In the genomic region with DNA sequence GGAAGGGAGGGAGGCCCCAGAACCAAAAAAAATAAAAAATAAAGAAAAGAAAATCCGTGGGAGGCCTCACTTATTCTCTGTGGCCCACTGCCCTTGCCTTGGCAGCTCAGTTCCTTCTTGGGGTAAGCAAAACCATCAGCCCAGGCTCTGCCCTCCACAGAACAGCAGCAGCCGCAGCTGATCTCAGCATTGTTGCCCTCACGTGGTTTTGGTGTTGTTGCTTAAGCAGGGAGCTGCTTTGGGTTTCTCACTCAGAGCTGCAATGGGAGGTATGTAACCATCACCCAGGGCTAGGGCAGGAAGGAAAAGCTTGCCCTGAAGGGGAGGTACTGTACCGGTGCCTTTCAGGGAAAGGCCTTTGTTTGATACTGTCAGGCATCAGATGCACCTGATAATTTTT, we compare ENCODE assay signal across 18 cellular contexts.
DNase-seq lines count a peak whose midpoint lies in the region; ATAC-seq and TF ChIP-seq lines count a peak whose summit lies in the region.
"Had no signal": no experiment of that assay in that cellular context is flagged by ENCODE, and none has a peak within 500 bp of the region (broad histone marks: within the 10 kb centered on the region; RNA-seq: fewer than 3 reads in every experiment).

No MANE protein-coding gene starts in this region.

- TF ChIP-seq EP300 in ovary (IDR thresholded peaks at IDR 0.05) = no peak

- H3K27me3 ChIP-seq in heart right ventricle = no peaks in the 10 kb centered on the region
- H3K27me3 ChIP-seq in ovary = no peaks in the 10 kb centered on the region
- H3K27me3 ChIP-seq: BLaER1, esophagus squamous epithelium had no signal

- DNase-seq in Daoy (ENCODE audit: low read depth) (peak; percentile 29), SW480 (ENCODE audit: low spot score) (peak; percentile 78), heart right ventricle (peak in 1 of 2 donors; percentile 16), ovary (peak in 4 of 5 donors; percentile 7 to 44 (median 37)), DMS 273 treated with DMSO at 0.1 percent for 48 hours (lab: John Stamatoyannopoulos, UW) (no peak), middle frontal gyrus (ENCODE audit: extremely low spot score, low spot score) (no peak)
- DNase-seq in activated CD8-positive, alpha-beta memory T cell treated with anti-CD3 and anti-CD28 coated beads for 24 hours = no peak
- DNase-seq: activated CD8-positive, alpha-beta T cell treated with anti-CD3 and anti-CD28 coated beads, Interleukin-2, amount 10 ng/mL, durations not matched to agents 7 days and 5 days; activated naive CD4-positive, alpha-beta T cell treated with anti-CD3 and anti-CD28 coated beads for 36 hours; esophagus squamous epithelium; NCI-H2107; T-helper 9 cell had no signal

- TF ChIP-seq CTCF in heart right ventricle (IDR thresholded peaks at IDR 0.05) = no peak
- no peak for TF ChIP-seq CTCF in ovary (IDR thresholded peaks at IDR 0.05)

- no peak for TF ChIP-seq POLR2A in ovary (IDR thresholded peaks at IDR 0.05)

- H3K9me3 ChIP-seq in heart right ventricle (peaks cover 0 to 8% (median 0%) of the 10 kb centered on the region in 11 donors), ovary (no peaks in the 10 kb centered on the region)
- H3K9me3 ChIP-seq: BLaER1, esophagus squamous epithelium had no signal

- H3K27ac ChIP-seq in heart right ventricle (no peak overlapping the region), ovary (no peak overlapping the region)
- H3K27ac ChIP-seq: BLaER1, esophagus squamous epithelium had no signal

- ATAC-seq in heart right ventricle (peak in 6 of 8 donors; percentile 19 to 64 (median 60)), GM21529 (IDR thresholded peaks at IDR 0.05; ENCODE audit: unreplicated experiment) (no peak)
- ATAC-seq: activated CD8-positive, alpha-beta T cell treated with anti-CD3 and anti-CD28 coated beads, Interleukin-2, amount 10 ng/mL, durations not matched to agents 7 days and 5 days; K562; left colon; Panc1; stimulated activated memory B cell treated with anti-CD40 and anti-IgM and Interleukin-4, amounts not matched to agents 10 μg/mL and 1 μg/mL and 100 μg/mL, for 72 hours had no signal

- H3K4me3 ChIP-seq in heart right ventricle = no peak overlapping the region
- no peak overlapping the region for H3K4me3 ChIP-seq in ovary
- H3K4me3 ChIP-seq: BLaER1, esophagus squamous epithelium, K562 had no signal

- intact Hi-C loops in heart right ventricle (cut with DNase I) (no loop called here), ovary (cut with DNase I) (no loop called here)

- WGBS in heart right ventricle, 2 donors = 51 to 54% methylated on average over 4 of the region's 4 CpGs
- 5 to 17% (median 9%) methylated on average over 4 of the region's 4 CpGs for WGBS in ovary, 3 donors

- H3K36me3 ChIP-seq in heart right ventricle = no peaks in the 10 kb centered on the region
- no peaks in the 10 kb centered on the region for H3K36me3 ChIP-seq in ovary
- H3K36me3 ChIP-seq: esophagus squamous epithelium had no signal

- H3K4me1 ChIP-seq in heart right ventricle (peaks cover 0 to 13% (median 0%) of the 10 kb centered on the region in 9 donors), ovary (ENCODE audit: insufficient read depth) (peaks cover 4% of the 10 kb centered on the region)
- H3K4me1 ChIP-seq: BLaER1, esophagus squamous epithelium had no signal

Comparison
In these comparisons a context has a peak if more than half of its experiments do, and no peak if none do; other contexts are left out.
1. DNase-seq: peak in Daoy (single experiment), SW480 (single experiment) and ovary (4 of 5); none in DMS 273 treated with DMSO at 0.1 percent for 48 hours (single experiment), middle frontal gyrus (single experiment) and activated CD8-positive, alpha-beta memory T cell treated with anti-CD3 and anti-CD28 coated beads for 24 hours (single experiment).